9 cellular contexts compared by ENCODE assay signal in genomic region chrX:153722704-153723350, GRCh38. TPM values are rescaled to one million over a fixed set of nuclear protein-coding genes. Genes with fewer than 3 reads are reported as not detected.
DNase-seq lines count a peak whose midpoint lies in the region; ATAC-seq and TF ChIP-seq lines count a peak whose summit lies in the region.
"Had no signal": no experiment of that assay in that cellular context is flagged by ENCODE, and none has a peak within 500 bp of the region (broad histone marks: within the 10 kb centered on the region; RNA-seq: fewer than 3 reads in every experiment).

No MANE protein-coding gene starts in this region.

- H3K4me2 ChIP-seq in SK-N-SH, result peak overlapping the region; percentile 84

- H3K9ac ChIP-seq in SK-N-SH, result peak overlapping the region; percentile 76

- peaks cover 28% of the 10 kb centered on the region for H3K36me3 Mint-ChIP-seq in WTC11

- peak overlapping the region; percentile 77 for H3K4me3 Mint-ChIP-seq in WTC11
- peak overlapping the region; percentile 90 to 91 for H3K4me3 Mint-ChIP-seq in stimulated activated naive CD8-positive, alpha-beta T cell treated with anti-CD3 and anti-CD28 coated beads, Interleukin-15, amount 100 ng/mL, for 72 hours

- peaks cover 7 to 36% of the 10 kb centered on the region in 2 experiments; a peak in 3 of 4 replicates for H3K4me1 ChIP-seq in SK-N-SH (ENCODE audit: control insufficient read depth in 1 of 2, insufficient read depth in 2 of 2, low read depth in 1 of 2, low read length in 1 of 2)

- peak overlapping the region; percentile 63 to 64 for H3K4me3 ChIP-seq in SK-N-SH (ENCODE audit: low read depth in 2 of 2, low read length in 1 of 2)

- 0 out of 2 replicates have a peak overlapping the region, but pooled peaks have one; percentile 63 for H3K27ac Mint-ChIP-seq in WTC11
- peak overlapping the region; percentile 88 to 91 for H3K27ac Mint-ChIP-seq in stimulated activated naive CD8-positive, alpha-beta T cell treated with anti-CD3 and anti-CD28 coated beads, Interleukin-15, amount 100 ng/mL, for 72 hours

- no peak for DNase-seq in SK-N-SH
- no peak for DNase-seq in WTC11 (ENCODE audit: low spot score)
- DNase-seq in hepatic stellate cell (ENCODE audit: low spot score), result peak; percentile 46
- DNase-seq in stimulated activated naive CD8-positive, alpha-beta T cell treated with anti-CD3 and anti-CD28 coated beads, Interleukin-15, amount 100 ng/mL, for 72 hours, result no peak
- DNase-seq in NCI-H1092 treated with DMSO at 0.1 percent for 48 hours (lab: John Stamatoyannopoulos, UW), result no peak
- no peak for DNase-seq in LoVo (ENCODE audit: low spot score)

- H3F3A ChIP-seq in SK-N-SH (replicated peaks; ENCODE audit: insufficient read depth), result no peaks in the 10 kb centered on the region

- no peak overlapping the region for H2AFZ ChIP-seq in SK-N-SH (ENCODE audit: low read depth)

- H3K9me3 Mint-ChIP-seq in WTC11, result no peaks in the 10 kb centered on the region
- no peaks in the 10 kb centered on the region for H3K9me3 Mint-ChIP-seq in stimulated activated naive CD8-positive, alpha-beta T cell treated with anti-CD3 and anti-CD28 coated beads, Interleukin-15, amount 100 ng/mL, for 72 hours

- ATAC-seq in SK-N-SH treated with all-trans-retinoic acid at 6 μM for 48 hours, result no peak
- ATAC-seq in WTC11, result no peak
- no peak for ATAC-seq in stimulated activated naive CD8-positive, alpha-beta T cell treated with anti-CD3 and anti-CD28 coated beads, Interleukin-15, amount 100 ng/mL, for 72 hours
- ATAC-seq in HG03460 (IDR thresholded peaks at IDR 0.05; ENCODE audit: unreplicated experiment), result no peak

- no peak for TF ChIP-seq RAD21 in SK-N-SH (IDR thresholded peaks at IDR 0.05; ENCODE audit: low read length)

- no peaks in the 10 kb centered on the region for H3K27me3 Mint-ChIP-seq in WTC11 (ENCODE audit: low read depth)
- no peaks in the 10 kb centered on the region for H3K27me3 Mint-ChIP-seq in stimulated activated naive CD8-positive, alpha-beta T cell treated with anti-CD3 and anti-CD28 coated beads, Interleukin-15, amount 100 ng/mL, for 72 hours

- H3K27me3 ChIP-seq in SK-N-SH (ENCODE audit: insufficient read depth), result no peaks in the 10 kb centered on the region; the same call in 1 of the 2 replicates

- H3K9me2 ChIP-seq in SK-N-SH, result no peaks in the 10 kb centered on the region

- H3K9me3 ChIP-seq in SK-N-SH, result no peaks in the 10 kb centered on the region

- peaks cover 33% of the 10 kb centered on the region for H4K20me1 ChIP-seq in SK-N-SH (ENCODE audit: insufficient read depth)

- peaks cover 18% of the 10 kb centered on the region for H3K4me1 Mint-ChIP-seq in WTC11
- peaks cover 46% of the 10 kb centered on the region for H3K4me1 Mint-ChIP-seq in stimulated activated naive CD8-positive, alpha-beta T cell treated with anti-CD3 and anti-CD28 coated beads, Interleukin-15, amount 100 ng/mL, for 72 hours

- POLR2A ChIA-PET in SK-N-SH (lab: Yijun Ruan, JAX), result no interaction called here
- POLR2A ChIA-PET in WTC11 (lab: Charles Lee), result no interaction called here

- CTCF ChIA-PET in SK-N-SH (lab: Yijun Ruan, JAX), result interaction anchor here (1.1 kb wide), 1 partner anchor 14 kb away, joined by 4 read pairs; no protein-coding TSS in a partner anchor
- CTCF ChIA-PET in WTC11 (lab: Charles Lee), result interaction anchor here (1.5 kb wide), 1 partner anchor 56 kb away, joined by 4 read pairs; no protein-coding TSS in a partner anchor

- H3K79me2 ChIP-seq in SK-N-SH (ENCODE audit: insufficient read depth), result peaks cover 49% of the 10 kb centered on the region

- H3K27ac ChIP-seq in SK-N-SH (ENCODE audit: low read depth in 2 of 2, low read length in 1 of 2), result peak overlapping the region; percentile 76

- H3K36me3 ChIP-seq in SK-N-SH (replicated peaks in 1 of 2; ENCODE audit: control insufficient read depth in 1 of 2, insufficient read depth in 2 of 2, low read length in 1 of 2), result peaks cover 8 to 26% of the 10 kb centered on the region in 2 experiments

- no peak for TF ChIP-seq CTCF in SK-N-SH (IDR thresholded peaks at IDR 0.05)
- no peak for TF ChIP-seq CTCF in WTC11 (IDR thresholded peaks at IDR 0.05)

- WGBS in SK-N-SH (ENCODE audit: low lambda C conversion rate), result 22% methylated on average over 12 of the region's 12 CpGs

- no peak for TF ChIP-seq EP300 in SK-N-SH (IDR thresholded peaks at IDR 0.05; ENCODE audit: borderline replicate concordance in 1 of 2, low read depth in 1 of 2, low read length in 1 of 2)

TF ChIP-seq in SK-N-SH, 30 proteins besides CTCF, POLR2A, EP300 and RAD21 (continues in another document):
- no peak for TF ChIP-seq EZH2phosphoT487 (IDR thresholded peaks at IDR 0.05; ENCODE audit: borderline replicate concordance, low read depth)
- no peak for TF ChIP-seq RXRA (IDR thresholded peaks at IDR 0.05; ENCODE audit: borderline replicate concordance, low read depth)
- TF ChIP-seq FOSL2 (IDR thresholded peaks at IDR 0.05; ENCODE audit: borderline replicate concordance, low read depth), result no peak
- no peak for TF ChIP-seq FOXM1 (IDR thresholded peaks at IDR 0.05; ENCODE audit: low read depth)
- no peak for TF ChIP-seq SMC3 (IDR thresholded peaks at IDR 0.05; ENCODE audit: low read depth, low read length)
- TF ChIP-seq TEAD4 (IDR thresholded peaks at IDR 0.05; ENCODE audit: borderline replicate concordance, insufficient read depth), result no peak
- TF ChIP-seq IRF3 (IDR thresholded peaks at IDR 0.05; ENCODE audit: low read depth, low read length), result no peak

TF ChIP-seq in SK-N-SH treated with all-trans-retinoic acid at 6 μM for 48 hours, 23 proteins besides CTCF, POLR2A, EP300 and RAD21 (continues in another document):
- TF ChIP-seq POU6F1 (CRISPR knock-in tag; IDR thresholded peaks at IDR 0.05; ENCODE audit: borderline replicate concordance, low read depth), result no peak
- TF ChIP-seq ISL1 (CRISPR knock-in tag; IDR thresholded peaks at IDR 0.05), result no peak
- no peak for TF ChIP-seq CSDC2 (CRISPR knock-in tag; IDR thresholded peaks at IDR 0.05)
- TF ChIP-seq OSR1 (CRISPR knock-in tag; IDR thresholded peaks at IDR 0.05), result no peak

TF ChIP-seq in WTC11, 78 proteins besides CTCF, POLR2A, EP300 and RAD21 (continues in another document):
- TF ChIP-seq E2F1 (CRISPR knock-in tag; IDR thresholded peaks at IDR 0.05), result no peak
- no peak for TF ChIP-seq ARID4B (CRISPR knock-in tag; IDR thresholded peaks at IDR 0.05; ENCODE audit: borderline replicate concordance)
- TF ChIP-seq NFYB (CRISPR knock-in tag; conservative IDR thresholded peaks at IDR 0.05; ENCODE audit: low read depth), result no peak

RNA-seq across cellular contexts. Expression of gene BCAP31, which starts 1.4 kb away (rescaled TPM):
- polyA plus RNA-seq in SK-N-SH (2012; rRNA removed), result 173 and 220 TPM in 2 replicates
- 161 and 178 TPM in 2 replicates for polyA plus RNA-seq in SK-N-SH (2012; cell fraction: cytosol; rRNA removed)
- 111 and 125 TPM in 2 replicates for polyA plus RNA-seq in SK-N-SH (2012; cell fraction: nucleus; rRNA removed)
- total RNA-seq in WTC11 (2021), result 142 to 150 TPM (median 144 TPM) in 3 replicates

RNA-seq across cellular contexts. Expression of gene ABCD1, which starts 1.8 kb away (rescaled TPM):
- 7.2 and 7.9 TPM in 2 replicates for polyA plus RNA-seq in SK-N-SH (2012; rRNA removed)
- polyA plus RNA-seq in SK-N-SH (2012; cell fraction: cytosol; rRNA removed), result 2.8 and 5.4 TPM in 2 replicates
- polyA plus RNA-seq in SK-N-SH (2012; cell fraction: nucleus; rRNA removed), result 17.4 and 18.9 TPM in 2 replicates
- total RNA-seq in WTC11 (2021), result 9.1 to 10.4 TPM (median 9.5 TPM) in 3 replicates

RNA-seq across cellular contexts. Expression of gene SLC6A8, which starts 35.1 kb away (rescaled TPM):
- 22.3 and 30.8 TPM in 2 replicates for polyA plus RNA-seq in SK-N-SH (2012; rRNA removed)
- 14.8 and 24.2 TPM in 2 replicates for polyA plus RNA-seq in SK-N-SH (2012; cell fraction: cytosol; rRNA removed)
- polyA plus RNA-seq in SK-N-SH (2012; cell fraction: nucleus; rRNA removed), result 64.5 and 67.9 TPM in 2 replicates
- total RNA-seq in WTC11 (2021), result 102 to 112 TPM (median 110 TPM) in 3 replicates

RNA-seq across cellular contexts. Expression of gene PLXNB3, which starts 41.2 kb away (rescaled TPM):
- 13.8 and 15.5 TPM in 2 replicates for polyA plus RNA-seq in SK-N-SH (2012; rRNA removed)
- polyA plus RNA-seq in SK-N-SH (2012; cell fraction: cytosol; rRNA removed), result 4.8 and 6.1 TPM in 2 replicates
- polyA plus RNA-seq in SK-N-SH (2012; cell fraction: nucleus; rRNA removed), result 102 and 172 TPM in 2 replicates
- 2.5 to 4.2 TPM (median 2.9 TPM) in 3 replicates for total RNA-seq in WTC11 (2021)

RNA-seq across cellular contexts. Expression of gene PNCK, which starts 49.2 kb away (rescaled TPM):
- polyA plus RNA-seq in SK-N-SH (2012; rRNA removed), result 1.2 and 2.5 TPM in 2 replicates
- 0.44 and 0.64 TPM in 2 replicates for polyA plus RNA-seq in SK-N-SH (2012; cell fraction: cytosol; rRNA removed)
- 12.7 and 15.1 TPM in 2 replicates for polyA plus RNA-seq in SK-N-SH (2012; cell fraction: nucleus; rRNA removed)
- total RNA-seq in WTC11 (2021), result 8.6 to 14.3 TPM (median 12.1 TPM) in 3 replicates
- total RNA-seq: activated CD8-positive, alpha-beta memory T cell treated with anti-CD3 and anti-CD28 coated beads for 36 hours had no signal
